8 cellular contexts compared by ENCODE assay signal in genomic region chr11:11230802-11231562, GRCh38.
DNase-seq lines count a peak whose midpoint lies in the region; ATAC-seq and TF ChIP-seq lines count a peak whose summit lies in the region.

No MANE protein-coding gene starts in this region.

- no peaks in the 10 kb centered on the region for H3F3A ChIP-seq in OCI-LY1 (ENCODE audit: insufficient read depth, low read length)

- no peak overlapping the region for H3K4me2 ChIP-seq in OCI-LY1 (ENCODE audit: low read length)

- H3K4me1 ChIP-seq in OCI-LY1 (ENCODE audit: insufficient read depth, low read length, severe bottlenecking) = no peaks in the 10 kb centered on the region

- DNase-seq in 8988T (peak; percentile 57), fibroblast of the aortic adventitia (ENCODE audit: low read depth) (no peak), globus pallidus (ENCODE audit: low spot score) (no peak), coronary artery (ENCODE audit: low spot score) (no peak), nucleus accumbens (lab: John Stamatoyannopoulos, UW) (no peak)

- H3K9me3 ChIP-seq in OCI-LY1 (ENCODE audit: low read length) = no peaks in the 10 kb centered on the region

- H3K27me3 ChIP-seq in OCI-LY1 (ENCODE audit: insufficient read depth, low read length) = no peaks in the 10 kb centered on the region

- H3K9ac ChIP-seq in OCI-LY1 (ENCODE audit: low read length) = no peak overlapping the region

- H3K4me3 ChIP-seq in OCI-LY1 (ENCODE audit: low read depth, low read length, poor library complexity, severe bottlenecking) (no peak overlapping the region), fibroblast of the aortic adventitia (ENCODE audit: low read depth, low read length) (no peak overlapping the region), coronary artery (no peak overlapping the region)

- H3K27ac ChIP-seq in OCI-LY1 (ENCODE audit: low read depth, low read length, poor library complexity, severe bottlenecking) = no peak overlapping the region
- H3K27ac ChIP-seq in coronary artery = no peak overlapping the region

- H3K36me3 ChIP-seq in OCI-LY1 (ENCODE audit: insufficient read depth, low read length) = no peaks in the 10 kb centered on the region

- H2AFZ ChIP-seq in OCI-LY1 (ENCODE audit: low read length) = no peak overlapping the region

- ATAC-seq in HG02884 (IDR thresholded peaks at IDR 0.05; ENCODE audit: unreplicated experiment) = no peak

- no peaks in the 10 kb centered on the region for H4K20me1 ChIP-seq in OCI-LY1 (ENCODE audit: insufficient read depth, low read length)

- H3K9me2 ChIP-seq in OCI-LY1 (ENCODE audit: low read depth, low read length) = no peaks in the 10 kb centered on the region

- H3K79me2 ChIP-seq in OCI-LY1 (ENCODE audit: insufficient read depth, low read length) = no peaks in the 10 kb centered on the region

- peak; percentile 54 for TF ChIP-seq CTCF in GM12874 (IDR thresholded peaks at IDR 0.05; ENCODE audit: insufficient read depth, low read depth, low read length)
- peak; percentile 67 for TF ChIP-seq CTCF in OCI-LY1 (IDR thresholded peaks at IDR 0.05; ENCODE audit: low read length)
- TF ChIP-seq CTCF in fibroblast of the aortic adventitia (IDR thresholded peaks at IDR 0.05; ENCODE audit: insufficient read depth, low read length) = peak; percentile 21
- no peak for TF ChIP-seq CTCF in coronary artery (IDR thresholded peaks at IDR 0.05)
